In the genomic region with DNA sequence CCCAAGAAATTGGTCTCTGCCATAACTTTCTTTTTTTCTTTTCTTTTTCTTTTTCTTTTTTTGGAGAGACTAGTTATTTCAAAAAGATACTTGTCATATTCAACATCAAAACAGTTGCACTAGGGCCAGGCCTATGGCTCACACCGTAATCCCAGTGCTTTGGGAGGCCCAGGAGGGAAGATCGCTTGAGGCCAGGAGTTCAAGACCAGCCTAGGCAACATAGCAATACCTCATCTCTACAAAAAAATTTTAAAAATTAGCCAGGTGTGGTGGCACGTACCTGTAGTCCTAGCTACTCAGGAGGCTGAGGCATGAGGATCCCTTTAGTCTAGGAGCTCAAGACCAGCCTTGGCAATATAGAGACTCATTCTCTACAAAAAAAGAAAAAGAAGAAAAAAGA, we compare ENCODE assay signal across 23 cellular contexts.
"Had no signal": no experiment of that assay in that cellular context is flagged by ENCODE, and none has a peak within 500 bp of the region (broad histone marks: within the 10 kb centered on the region; RNA-seq: fewer than 3 reads in every experiment).

No MANE protein-coding gene starts in this region.

- H3K4me1 ChIP-seq: stomach, suprapubic skin, testis, thyroid gland, tibial artery, tibial nerve, transverse colon, upper lobe of left lung, upper lobe of right lung, uterus, vagina had no signal

- H3K4me3 ChIP-seq: stomach, suprapubic skin, testis, thoracic aorta, thyroid gland, tibial artery, tibial nerve, transverse colon, upper lobe of left lung, upper lobe of right lung, uterus, vagina had no signal

- H3K36me3 ChIP-seq: thoracic aorta, tibial nerve, uterus, vagina had no signal

- H3K27ac ChIP-seq: stomach, suprapubic skin, testis, thoracic aorta, thyroid gland, tibial artery, tibial nerve, transverse colon, upper lobe of left lung, upper lobe of right lung, uterus, vagina had no signal

- H3K9me3 ChIP-seq: stomach, suprapubic skin, testis, thoracic aorta, thyroid gland, tibial artery, tibial nerve, transverse colon, upper lobe of left lung, upper lobe of right lung, uterus, vagina had no signal

- H3K27me3 ChIP-seq: stomach, suprapubic skin, testis, thyroid gland, tibial nerve, transverse colon, upper lobe of left lung, upper lobe of right lung, uterus, vagina had no signal

- DNase-seq: stimulated activated CD4-positive, alpha-beta T cell treated with anti-CD3 and anti-CD28 coated beads, Interleukin-2, amount 100 ng/mL, for 48 hours; stimulated activated CD4-positive, alpha-beta T cell treated with anti-CD3 and anti-CD28 coated beads, Interleukin-4, amount 100 ng/mL, for 1 hour; stimulated activated CD4-positive, alpha-beta T cell treated with anti-CD3 and anti-CD28 coated beads, Interleukin-4, amount 100 ng/mL, for 24 hours; stimulated activated CD4-positive, alpha-beta T cell treated with anti-CD3 and anti-CD28 coated beads, Interleukin-4, amount 100 ng/mL, for 4 hours; stimulated activated CD8-positive, alpha-beta memory T cell treated with anti-CD3 and anti-CD28 coated beads, Interleukin-4, amount 100 ng/mL, for 48 hours; stimulated activated naive B cell treated with anti-CD40 and anti-IgM and Interleukin-4, amounts not matched to agents 10 μg/mL and 1 μg/mL and 100 μg/mL, for 72 hours; stimulated activated naive CD4-positive, alpha-beta T cell; stimulated activated naive CD4-positive, alpha-beta T cell treated with Interleukin-2 at 50 U/mL for 16 hours; stimulated activated naive CD8-positive, alpha-beta T cell treated with anti-CD3 and anti-CD28 coated beads, Interleukin-15, amount 100 ng/mL, for 72 hours; stimulated activated naive CD8-positive, alpha-beta T cell treated with anti-CD3 and anti-CD28 coated beads, Interleukin-15, Interleukin-2, amounts not matched to agents 100 U/mL and 50 U/mL, for 24 hours; stomach; substantia nigra; testis; thyroid gland; tibial artery; transverse colon; upper lobe of left lung; upper lobe of right lung; uterus had no signal
